Comparison of ENCODE assay signal across 1 cellular context in genomic region chr19:1529430-1529816, GRCh38.
TF ChIP-seq lines count a peak whose summit lies in the region.

No MANE protein-coding gene starts in this region.

TF ChIP-seq in HepG2, 621 proteins besides CTCF, POLR2A, EP300 and RAD21:
- TF ChIP-seq ZNF383 (CRISPR knock-in tag; IDR thresholded peaks at IDR 0.05; ENCODE audit: borderline replicate concordance) (no peak), NCOA5 (CRISPR knock-in tag; IDR thresholded peaks at IDR 0.05) (no peak), FOXP1 (IDR thresholded peaks at IDR 0.05) (no peak), FOXP1 (CRISPR knock-in tag; IDR thresholded peaks at IDR 0.05) (no peak), ZNF773 (CRISPR knock-in tag; IDR thresholded peaks at IDR 0.05; ENCODE audit: borderline replicate concordance) (no peak), ZNF629 (CRISPR knock-in tag; conservative IDR thresholded peaks at IDR 0.05) (peak; percentile 78)
